In genomic region chr1:46393510-46393909, GRCh38 we compare ENCODE assay signal across 8 cellular contexts. TPM values are rescaled to one million over a fixed set of nuclear protein-coding genes. Genes with fewer than 3 reads are reported as not detected.
DNase-seq lines count a peak whose midpoint lies in the region; ATAC-seq and TF ChIP-seq lines count a peak whose summit lies in the region.
"Had no signal": no experiment of that assay in that cellular context is flagged by ENCODE, and none has a peak within 500 bp of the region (broad histone marks: within the 10 kb centered on the region; RNA-seq: fewer than 3 reads in every experiment).

No MANE protein-coding gene starts in this region.

- H3F3A ChIP-seq in DOHH2 (ENCODE audit: control insufficient read depth, insufficient read depth): no peaks in the 10 kb centered on the region

- CTCF ChIA-PET in Panc1 (lab: Charles Lee): no interaction called here

- no peaks in the 10 kb centered on the region for H4K20me1 ChIP-seq in DOHH2 (ENCODE audit: control insufficient read depth, insufficient read depth, low read depth, low read length)

- H3K4me1 ChIP-seq in DOHH2 (ENCODE audit: control insufficient read depth, low read length) (peaks cover 4% of the 10 kb centered on the region; the same call in 1 of the 2 replicates), Panc1 (ENCODE audit: control insufficient read depth, insufficient read depth, low read length) (peaks cover 11% of the 10 kb centered on the region), endodermal cell (ENCODE audit: control insufficient read depth, insufficient read depth, low read length) (peaks cover 7% of the 10 kb centered on the region), psoas muscle (peaks cover 19% of the 10 kb centered on the region)

- H3K27ac ChIP-seq in DOHH2 (ENCODE audit: low read depth, low read length) (no peak overlapping the region), Panc1 (ENCODE audit: low read length) (no peak overlapping the region; the same call in 1 of the 2 replicates), endodermal cell (ENCODE audit: low read depth, low read length) (no peak overlapping the region), psoas muscle (no peak overlapping the region)

- peak overlapping the region; percentile 71 for H3K4me3 Mint-ChIP-seq in endodermal cell

- in situ Hi-C loops in Panc1 (cut with HindIII; ENCODE audit: low pct_unique_long_range_greater_than_20kb, low sequenced_read_pairs): no loop called here

- H3K27me3 ChIP-seq in DOHH2 (ENCODE audit: control insufficient read depth, low read length) (no peaks in the 10 kb centered on the region), Panc1 (ENCODE audit: control insufficient read depth, insufficient read depth, low read length) (no peaks in the 10 kb centered on the region), endodermal cell (ENCODE audit: control insufficient read depth, insufficient read depth, low read length, poor library complexity, severe bottlenecking) (peaks cover 24% of the 10 kb centered on the region), psoas muscle (ENCODE audit: insufficient read depth in 3 of 3, low read length in 2 of 3) (no peaks in the 10 kb centered on the region)

- H3K4me2 ChIP-seq in DOHH2 (ENCODE audit: low read length): peak overlapping the region; percentile 85

- H3K9me3 ChIP-seq in DOHH2 (ENCODE audit: control insufficient read depth, insufficient read depth, low read length): peaks cover 8% of the 10 kb centered on the region
- H3K9me3 ChIP-seq in Panc1 (ENCODE audit: control insufficient read depth, insufficient read depth, low read depth, low read length): peaks cover 9% of the 10 kb centered on the region; the same call in 1 of the 2 replicates
- H3K9me3 ChIP-seq in endodermal cell (ENCODE audit: control insufficient read depth, low read length): peaks cover 16% of the 10 kb centered on the region
- H3K9me3 ChIP-seq in psoas muscle: no peaks in the 10 kb centered on the region

- peaks cover 28% of the 10 kb centered on the region for H3K4me1 Mint-ChIP-seq in endodermal cell

- peaks cover 57% of the 10 kb centered on the region for H3K27me3 Mint-ChIP-seq in endodermal cell (ENCODE audit: insufficient read depth)

- DNase-seq in Panc1 (ENCODE audit: low read depth, low spot score) (no peak), endodermal cell (peak; percentile 82), psoas muscle (no peak), SK-N-DZ (ENCODE audit: low spot score) (no peak)
- no peak for DNase-seq in stimulated activated CD4-positive, alpha-beta T cell treated with anti-CD3 and anti-CD28 coated beads, Interleukin-4, amount 100 ng/mL, for 4 hours
- DNase-seq: foreskin melanocyte had no signal

- intact Hi-C loops in Panc1 (cut with micrococcal nuclease; ENCODE audit: unreplicated experiment) (no loop called here), psoas muscle (cut with DNase I) (no loop called here)

- H3K36me3 ChIP-seq in DOHH2 (ENCODE audit: control insufficient read depth, low read length) (no peaks in the 10 kb centered on the region), Panc1 (ENCODE audit: control insufficient read depth, insufficient read depth, low read length) (no peaks in the 10 kb centered on the region), endodermal cell (ENCODE audit: control insufficient read depth, insufficient read depth, low read length) (no peaks in the 10 kb centered on the region), psoas muscle (ENCODE audit: insufficient read depth in 1 of 2, low read depth in 1 of 2) (no peaks in the 10 kb centered on the region)

- no TSS peak for BruUV-seq in Panc1 (replicated peaks; lab: Mats Ljungman, UMichigan)

- 85 to 94% methylated on average over 7 to 12 of the region's 12 CpGs for WGBS in endodermal cell (ENCODE audit: insufficient coverage in 1 of 2, insufficient read length in 1 of 2), 2 experiments
- 83 to 87% (median 83%) methylated on average over 11 to 12 of the region's 12 CpGs for WGBS in psoas muscle, 3 donors

- no peak overlapping the region for H3K27ac Mint-ChIP-seq in endodermal cell

- H3K9me2 ChIP-seq in DOHH2 (replicated peaks; ENCODE audit: control insufficient read depth, low read length): no peaks in the 10 kb centered on the region

- peaks cover 21% of the 10 kb centered on the region for H3K9me3 Mint-ChIP-seq in endodermal cell

- peak overlapping the region; percentile 79 for H3K4me3 ChIP-seq in DOHH2 (ENCODE audit: low read length)
- peak overlapping the region; percentile 44 to 70; a peak in 3 of 4 replicates for H3K4me3 ChIP-seq in Panc1 (ENCODE audit: low read depth in 2 of 2, low read length in 2 of 2)
- H3K4me3 ChIP-seq in endodermal cell (ENCODE audit: low read length): peak overlapping the region; percentile 80
- peak overlapping the region; percentile 77 for H3K4me3 ChIP-seq in psoas muscle

- H3K9ac ChIP-seq in endodermal cell (ENCODE audit: extremely low read depth, low read length, poor library complexity, severe bottlenecking): no peak overlapping the region

- TF ChIP-seq CTCF in DOHH2 (IDR thresholded peaks at IDR 0.05; ENCODE audit: low read depth, low read length, poor library complexity, severe bottlenecking): no peak
- no peak for TF ChIP-seq CTCF in Panc1 (IDR thresholded peaks at IDR 0.05)
- TF ChIP-seq CTCF in endodermal cell (conservative IDR thresholded peaks at IDR 0.05): no peak
- TF ChIP-seq CTCF in psoas muscle (IDR thresholded peaks at IDR 0.05): no peak

- ATAC-seq in Panc1 (no peak), psoas muscle (no peak), HG02884 (IDR thresholded peaks at IDR 0.05; ENCODE audit: unreplicated experiment) (no peak)

- POLR2A ChIA-PET in Panc1 (lab: Charles Lee): no interaction called here

- no peaks in the 10 kb centered on the region for H3K79me2 ChIP-seq in DOHH2 (ENCODE audit: control insufficient read depth, low read length)

- no peaks in the 10 kb centered on the region for H3K36me3 Mint-ChIP-seq in endodermal cell (ENCODE audit: low read depth)

RNA-seq across cellular contexts. Expression of gene FAAH, which starts 0.6 kb away (rescaled TPM):
- total RNA-seq in Panc1 (2021; ENCODE audit: unreplicated experiment) (25.9 TPM), endodermal cell (10 to 100 TPM; 27.1 to 56.6 TPM), psoas muscle (10 to 100 TPM in 1 of 4 donors, 1 to 10 TPM in 3; 5.0 to 11.0 (median 7.6) TPM)
- polyA plus RNA-seq in Panc1 (2012; ENCODE audit: insufficient read length): 25.5 TPM
- 4.1 TPM for polyA plus RNA-seq in endodermal cell (2013, experiment 1 of 2)
- 2.5 TPM for polyA plus RNA-seq in endodermal cell (2013, experiment 2 of 2)
- polyA plus RNA-seq in psoas muscle: 1 to 10 TPM; 1.6 to 5.7 (median 5.1) TPM
- polyA plus RNA-seq in SK-N-DZ (2014; cell fraction: cytosol; rRNA removed): 0.26 and 0.44 TPM in 2 replicates
- 18.7 and 29.9 TPM in 2 replicates for polyA plus RNA-seq in SK-N-DZ (2014; cell fraction: nucleus; rRNA removed)

RNA-seq across cellular contexts. Expression of gene NSUN4, which starts 52.9 kb away (rescaled TPM):
- total RNA-seq in Panc1 (2021; ENCODE audit: unreplicated experiment): 23.6 TPM
- polyA plus RNA-seq in Panc1 (2012; ENCODE audit: insufficient read length): 16.2 TPM
- 10 to 100 TPM; 16.3 to 19.0 TPM for total RNA-seq in endodermal cell
- 16.5 TPM for polyA plus RNA-seq in endodermal cell (2013, experiment 1 of 2)
- polyA plus RNA-seq in endodermal cell (2013, experiment 2 of 2): 15.7 TPM
- total RNA-seq in psoas muscle: 10 to 100 TPM; 13.3 to 25.3 (median 20.9) TPM
- polyA plus RNA-seq in psoas muscle: 10 to 100 TPM in 2 of 3 donors, 1 to 10 TPM in 1; 9.4 to 16.3 (median 10.7) TPM
- 17.5 and 22.9 TPM in 2 replicates for polyA plus RNA-seq in SK-N-DZ (2014; cell fraction: cytosol; rRNA removed)
- polyA plus RNA-seq in SK-N-DZ (2014; cell fraction: nucleus; rRNA removed): 10.4 and 14.8 TPM in 2 replicates
